Comparison of ENCODE assay signal across 34 cellular contexts in the genomic region with DNA sequence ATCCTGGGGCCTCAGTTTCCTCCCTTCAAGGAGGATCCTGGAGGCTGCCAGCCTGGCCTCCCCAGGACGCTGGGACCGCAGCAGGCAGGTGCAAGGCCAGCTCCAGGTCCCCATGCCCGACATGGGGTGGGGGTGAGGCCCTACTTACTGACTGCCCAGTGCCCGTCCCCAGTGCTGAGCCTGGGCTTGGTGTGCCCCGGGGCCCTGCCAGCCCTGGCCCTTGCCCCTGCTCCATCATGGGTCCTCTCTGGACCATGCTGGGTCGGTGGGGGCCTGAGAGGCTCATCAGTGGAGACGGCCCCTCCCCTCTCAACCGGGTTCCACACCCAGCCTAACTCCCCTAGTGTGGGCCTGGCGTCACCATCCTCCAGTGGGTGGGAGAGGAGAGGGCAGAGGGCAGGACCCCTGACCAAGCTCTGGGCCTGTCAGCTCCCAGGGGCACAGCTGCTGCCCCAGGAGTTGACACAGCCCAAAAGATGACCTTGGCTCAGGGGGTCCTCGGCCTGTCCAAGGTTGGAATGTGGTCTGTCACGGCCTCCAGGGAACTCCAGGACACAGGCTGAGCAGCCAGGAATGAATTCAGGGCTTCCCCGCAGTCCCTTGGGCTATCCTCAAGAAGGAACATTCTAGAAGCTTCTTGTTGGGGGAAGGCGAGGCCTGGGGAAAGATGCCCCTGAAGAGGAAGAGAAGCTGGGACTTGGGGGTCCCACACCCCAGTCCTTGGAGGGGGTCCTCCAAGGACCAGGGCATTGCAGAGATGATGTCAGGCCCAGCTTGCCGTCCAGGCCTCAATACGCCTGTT. TPM values are rescaled to one million over a fixed set of nuclear protein-coding genes. Genes with fewer than 3 reads are reported as not detected.
"Had no signal": no experiment of that assay in that cellular context is flagged by ENCODE, and none has a peak within 500 bp of the region (broad histone marks: within the 10 kb centered on the region; RNA-seq: fewer than 3 reads in every experiment).

No MANE protein-coding gene starts in this region.

- H3K36me3 Mint-ChIP-seq: activated naive CD8-positive, alpha-beta T cell; natural killer cell treated with Interleukin-12 subunit alpha and Interleukin-12 subunit beta and Interleukin-15 and Interleukin-18, amount 100 ng/mL, for 72 hours; stimulated activated memory B cell treated with anti-CD40 and anti-IgM and Interleukin-4, amounts not matched to agents 10 μg/mL and 1 μg/mL and 100 μg/mL, for 72 hours had no signal

- H3K9me3 ChIP-seq: body of pancreas, gastrocnemius medialis, lower lobe of right lung, mucosa of descending colon, right lobe of liver, tibial nerve had no signal

- H3K4me1 ChIP-seq: right lobe of liver had no signal

- DNase-seq: activated CD4-positive, alpha-beta memory T cell treated with anti-CD3 and anti-CD28 coated beads, Interleukin-2, amount 10 ng/mL, durations not matched to agents 7 days and 5 days; activated CD4-positive, alpha-beta T cell treated with anti-CD3 and anti-CD28 coated beads, Interleukin-2, amount 10 ng/mL, durations not matched to agents 24 days and 14 days; activated CD4-positive, CD25-positive, alpha-beta regulatory T cell treated with anti-CD3 and anti-CD28 coated beads, Interleukin-2, amount 50 U/mL, for 72 hours; activated CD8-positive, alpha-beta memory T cell treated with anti-CD3 and anti-CD28 coated beads, Interleukin-2, amount 50 U/mL, for 48 hours; activated T-cell treated with anti-CD3 and anti-CD28 coated beads, Interleukin-2, amount 50 U/mL, for 24 hours; anterior cingulate cortex; body of pancreas; effector memory CD8-positive, alpha-beta T cell; erythroblast; gastrocnemius medialis; hypothalamus; immature natural killer cell; lower lobe of right lung; mesenchymal stem cell; stimulated activated CD4-positive, alpha-beta T cell treated with anti-CD3 and anti-CD28 coated beads, Interleukin-4, amount 100 ng/mL, for 24 hours; stimulated activated CD8-positive, alpha-beta memory T cell treated with anti-CD3 and anti-CD28 coated beads, Interleukin-4, amount 100 ng/mL, for 48 hours; stimulated activated naive CD8-positive, alpha-beta T cell treated with anti-CD3 and anti-CD28 coated beads, Interleukin-15, amount 100 ng/mL, for 72 hours; T-helper 17 cell had no signal

- H3K4me3 Mint-ChIP-seq: activated CD4-positive, alpha-beta memory T cell treated with anti-CD3 and anti-CD28 coated beads, Interleukin-2, amount 10 ng/mL, durations not matched to agents 7 days and 5 days; activated CD4-positive, alpha-beta T cell treated with anti-CD3 and anti-CD28 coated beads, Interleukin-2, amount 10 ng/mL, durations not matched to agents 24 days and 14 days; activated naive CD8-positive, alpha-beta T cell; activated T-cell treated with anti-CD3 and anti-CD28 coated beads, Interleukin-2, amount 50 U/mL, for 24 hours; effector memory CD8-positive, alpha-beta T cell; immature natural killer cell; natural killer cell treated with Interleukin-12 subunit alpha and Interleukin-12 subunit beta and Interleukin-15 and Interleukin-18, amount 100 ng/mL, for 72 hours; stimulated activated memory B cell treated with anti-CD40 and anti-IgM and Interleukin-4, amounts not matched to agents 10 μg/mL and 1 μg/mL and 100 μg/mL, for 72 hours; stimulated activated naive CD8-positive, alpha-beta T cell treated with anti-CD3 and anti-CD28 coated beads, Interleukin-15, amount 100 ng/mL, for 72 hours; T-helper 17 cell had no signal

- H3K9me3 Mint-ChIP-seq: activated CD4-positive, alpha-beta memory T cell treated with anti-CD3 and anti-CD28 coated beads, Interleukin-2, amount 10 ng/mL, durations not matched to agents 7 days and 5 days; activated CD4-positive, alpha-beta T cell treated with anti-CD3 and anti-CD28 coated beads, Interleukin-2, amount 10 ng/mL, durations not matched to agents 24 days and 14 days; activated T-cell treated with anti-CD3 and anti-CD28 coated beads, Interleukin-2, amount 50 U/mL, for 24 hours; effector memory CD8-positive, alpha-beta T cell; immature natural killer cell; natural killer cell treated with Interleukin-12 subunit alpha and Interleukin-12 subunit beta and Interleukin-15 and Interleukin-18, amount 100 ng/mL, for 72 hours; stimulated activated memory B cell treated with anti-CD40 and anti-IgM and Interleukin-4, amounts not matched to agents 10 μg/mL and 1 μg/mL and 100 μg/mL, for 72 hours; stimulated activated naive CD8-positive, alpha-beta T cell treated with anti-CD3 and anti-CD28 coated beads, Interleukin-15, amount 100 ng/mL, for 72 hours had no signal

- H3K27ac ChIP-seq: body of pancreas, cardiac muscle cell, coronary artery, dorsolateral prefrontal cortex, gastrocnemius medialis, lower lobe of right lung, right lobe of liver, skin epidermis, tibial nerve had no signal

- H3K36me3 ChIP-seq: cardiac muscle cell, gastrocnemius medialis, lower lobe of right lung, right lobe of liver, tibial nerve had no signal

- H3K4me3 ChIP-seq: body of pancreas, cardiac muscle cell, coronary artery, dorsolateral prefrontal cortex, gastrocnemius medialis, lower lobe of right lung, mucosa of descending colon, right lobe of liver, skin epidermis, tibial nerve had no signal

- ATAC-seq: body of pancreas; effector memory CD8-positive, alpha-beta T cell; gastrocnemius medialis; lower lobe of right lung; mucosa of descending colon; natural killer cell treated with Interleukin-12 subunit alpha and Interleukin-12 subunit beta and Interleukin-15 and Interleukin-18, amount 100 ng/mL, for 72 hours; right lobe of liver; stimulated activated memory B cell treated with anti-CD40 and anti-IgM and Interleukin-4, amounts not matched to agents 10 μg/mL and 1 μg/mL and 100 μg/mL, for 72 hours; stimulated activated naive CD8-positive, alpha-beta T cell treated with anti-CD3 and anti-CD28 coated beads, Interleukin-15, amount 100 ng/mL, for 72 hours; T-helper 17 cell had no signal

- H3K27ac Mint-ChIP-seq: activated CD4-positive, alpha-beta memory T cell treated with anti-CD3 and anti-CD28 coated beads, Interleukin-2, amount 10 ng/mL, durations not matched to agents 7 days and 5 days; activated CD4-positive, alpha-beta T cell treated with anti-CD3 and anti-CD28 coated beads, Interleukin-2, amount 10 ng/mL, durations not matched to agents 24 days and 14 days; activated naive CD8-positive, alpha-beta T cell; activated T-cell treated with anti-CD3 and anti-CD28 coated beads, Interleukin-2, amount 50 U/mL, for 24 hours; effector memory CD8-positive, alpha-beta T cell; immature natural killer cell; natural killer cell treated with Interleukin-12 subunit alpha and Interleukin-12 subunit beta and Interleukin-15 and Interleukin-18, amount 100 ng/mL, for 72 hours; progenitor cell of endocrine pancreas; stimulated activated memory B cell treated with anti-CD40 and anti-IgM and Interleukin-4, amounts not matched to agents 10 μg/mL and 1 μg/mL and 100 μg/mL, for 72 hours; stimulated activated naive CD8-positive, alpha-beta T cell treated with anti-CD3 and anti-CD28 coated beads, Interleukin-15, amount 100 ng/mL, for 72 hours; T-helper 17 cell had no signal

RNA-seq across cellular contexts. Expression of a gene that starts 58.1 kb away (rescaled TPM):
- total RNA-seq: activated CD4-positive, alpha-beta memory T cell treated with anti-CD3 and anti-CD28 coated beads, Interleukin-2, amount 10 ng/mL, durations not matched to agents 7 days and 5 days; activated CD4-positive, alpha-beta T cell treated with anti-CD3 and anti-CD28 coated beads, Interleukin-2, amount 10 ng/mL, durations not matched to agents 24 days and 14 days; body of pancreas; cardiac muscle cell; dorsolateral prefrontal cortex; gastrocnemius medialis; kidney epithelial cell; mucosa of descending colon; myocyte; natural killer cell treated with Interleukin-12 subunit alpha and Interleukin-12 subunit beta and Interleukin-15 and Interleukin-18, amount 100 ng/mL, for 72 hours; osteocyte; progenitor cell of endocrine pancreas; renal cortical epithelial cell; right lobe of liver; T-helper 17 cell; tibial nerve; urinary bladder had no signal
- polyA plus RNA-seq: cardiac muscle cell, immature natural killer cell, urinary bladder had no signal
